ENCODE assay signal across 9 cellular contexts in the genomic region with DNA sequence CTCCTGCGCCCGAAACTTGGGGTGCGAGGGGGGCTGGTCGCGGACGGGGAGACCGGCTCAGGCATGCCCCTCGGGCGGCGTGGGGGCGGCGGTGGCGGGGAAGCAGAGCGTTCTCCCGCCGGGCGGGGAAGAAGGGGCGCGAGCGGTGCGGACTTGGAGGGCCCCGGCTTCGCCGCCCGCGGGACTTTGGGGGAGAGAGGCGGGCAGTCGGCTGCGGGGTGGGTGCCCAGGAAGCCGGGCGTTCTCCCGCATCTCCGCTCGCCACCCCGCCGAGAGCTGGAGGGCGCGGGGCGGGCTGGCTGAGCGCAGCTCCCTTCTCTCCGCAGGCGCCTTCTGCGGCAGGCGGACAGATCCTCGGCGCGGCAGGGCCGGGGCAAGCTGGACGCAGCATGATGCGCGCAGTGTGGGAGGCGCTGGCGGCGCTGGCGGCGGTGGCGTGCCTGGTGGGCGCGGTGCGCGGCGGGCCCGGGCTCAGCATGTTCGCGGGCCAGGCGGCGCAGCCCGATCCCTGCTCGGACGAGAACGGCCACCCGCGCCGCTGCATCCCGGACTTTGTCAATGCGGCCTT. TPM values are rescaled to one million over a fixed set of nuclear protein-coding genes. Genes with fewer than 3 reads are reported as not detected.
DNase-seq lines count a peak whose midpoint lies in the region; ATAC-seq, FAIRE-seq and TF ChIP-seq lines count a peak whose summit lies in the region.
"Had no signal": no experiment of that assay in that cellular context is flagged by ENCODE, and none has a peak within 500 bp of the region (broad histone marks: within the 10 kb centered on the region; RNA-seq: fewer than 3 reads in every experiment).

No MANE protein-coding gene starts in this region.

- WGBS in A549 (ENCODE audit: missing lambda C conversion rate) = 12% methylated on average over 30 of the region's 76 CpGs

- ATAC-seq in A549 (peak; percentile 28 to 64; a peak in 5 of 6 replicates), GM21723 (IDR thresholded peaks at IDR 0.05; ENCODE audit: unreplicated experiment) (peak; percentile 17), HG03442 (IDR thresholded peaks at IDR 0.05; ENCODE audit: unreplicated experiment) (no peak)
- peak; percentile 12 to 14 for ATAC-seq in activated T-cell treated with anti-CD3 and anti-CD28 coated beads, Interleukin-2, amount 50 U/mL, for 72 hours (replicated peaks in 1 of 2)

- H3K27me3 ChIP-seq in left ventricle myocardium inferior (ENCODE audit: low read depth) (peaks cover 70% of the 10 kb centered on the region), rectal smooth muscle tissue (ENCODE audit: control insufficient read depth, insufficient read depth, low read length) (peaks cover 4% of the 10 kb centered on the region)

- no peak for TF ChIP-seq RAD21 in A549 (conservative IDR thresholded peaks at IDR 0.05 in 1 of 2, IDR thresholded peaks at IDR 0.05 in 1 of 2)

- H3K4me2 ChIP-seq in A549 = peak overlapping the region; percentile 89

- TF ChIP-seq CTCF in A549 (IDR thresholded peaks at IDR 0.05) = no peak
- no peak for TF ChIP-seq CTCF in left ventricle myocardium inferior (IDR thresholded peaks at IDR 0.05; ENCODE audit: borderline replicate concordance)

- CTCF ChIA-PET in A549 (lab: Yijun Ruan, JAX) = interaction anchor here (1.1 kb wide), 1 partner anchor 24 kb away, joined by 5 read pairs; no protein-coding TSS in a partner anchor

- TF ChIP-seq POLR2A in A549 (IDR thresholded peaks at IDR 0.05; ENCODE audit: low read length) = no peak

- intact Hi-C loops in left ventricle myocardium inferior (cut with micrococcal nuclease) = no loop called here

- POLR2A ChIA-PET in A549 (lab: Yijun Ruan, JAX) = no interaction called here

- H3K4me3 ChIP-seq in A549 (peak overlapping the region; percentile 84), left ventricle myocardium inferior (peak overlapping the region; percentile 77), rectal smooth muscle tissue (ENCODE audit: low read length) (peak overlapping the region; percentile 63)

- FAIRE-seq in A549 (lab: Jason Lieb, UNC) = no peak
- FAIRE-seq: colon had no signal

- peaks cover 14% of the 10 kb centered on the region; the same call in 1 of the 3 replicates for H3K4me1 ChIP-seq in A549
- H3K4me1 ChIP-seq in left ventricle myocardium inferior = peaks cover 52% of the 10 kb centered on the region
- H3K4me1 ChIP-seq in rectal smooth muscle tissue (ENCODE audit: control insufficient read depth, insufficient read depth, low read length) = peaks cover 4% of the 10 kb centered on the region

- H3K9me3 Mint-ChIP-seq in activated T-cell treated with anti-CD3 and anti-CD28 coated beads, Interleukin-2, amount 50 U/mL, for 72 hours = no peaks in the 10 kb centered on the region

- peaks cover 6% of the 10 kb centered on the region for H3K4me1 Mint-ChIP-seq in activated T-cell treated with anti-CD3 and anti-CD28 coated beads, Interleukin-2, amount 50 U/mL, for 72 hours (ENCODE audit: low read depth)

- H3K4me3 Mint-ChIP-seq in activated T-cell treated with anti-CD3 and anti-CD28 coated beads, Interleukin-2, amount 50 U/mL, for 72 hours = peak overlapping the region; percentile 91 to 92

- peaks cover 60% of the 10 kb centered on the region for H3K27me3 Mint-ChIP-seq in activated T-cell treated with anti-CD3 and anti-CD28 coated beads, Interleukin-2, amount 50 U/mL, for 72 hours (ENCODE audit: low read depth)

- no peak for TF ChIP-seq EP300 in A549 (IDR thresholded peaks at IDR 0.05)

- H3K9me3 ChIP-seq in A549 (no peaks in the 10 kb centered on the region), left ventricle myocardium inferior (replicated peaks) (no peaks in the 10 kb centered on the region)

- H3K27ac Mint-ChIP-seq in activated T-cell treated with anti-CD3 and anti-CD28 coated beads, Interleukin-2, amount 50 U/mL, for 72 hours = no peak overlapping the region

- H3K36me3 ChIP-seq in left ventricle myocardium inferior = no peaks in the 10 kb centered on the region
- no peaks in the 10 kb centered on the region for H3K36me3 ChIP-seq in rectal smooth muscle tissue (ENCODE audit: control insufficient read depth, insufficient read depth, low read length)

- H3K27ac ChIP-seq in A549 (peak overlapping the region in 1 of 2 experiments; percentile 66; a peak in 3 of 6 replicates), left ventricle myocardium inferior (replicated peaks) (peak overlapping the region; percentile 85), rectal smooth muscle tissue (ENCODE audit: low read depth, low read length) (peak overlapping the region; percentile 79)

- H3K36me3 Mint-ChIP-seq in activated T-cell treated with anti-CD3 and anti-CD28 coated beads, Interleukin-2, amount 50 U/mL, for 72 hours (ENCODE audit: insufficient read depth in 2 of 2) = peaks cover 0 to 2% of the 10 kb centered on the region in 2 donors

- DNase-seq in A549 (ENCODE audit: low read depth in 1 of 2, low spot score in 1 of 2) = no peak
- DNase-seq in activated T-cell treated with anti-CD3 and anti-CD28 coated beads, Interleukin-2, amount 50 U/mL, for 72 hours = peak; percentile 33 to 34
- peak; percentile 45 for DNase-seq in left ventricle myocardium inferior
- DNase-seq in NCI-H2081 treated with DMSO at 0.1 percent for 48 hours (lab: John Stamatoyannopoulos, UW) = no peak
- DNase-seq in NCI-H510A treated with DMSO at 0.1 percent for 48 hours (lab: John Stamatoyannopoulos, UW) = no peak

- no peak overlapping the region for H3K9ac ChIP-seq in rectal smooth muscle tissue (ENCODE audit: low read length)

TF ChIP-seq in A549, 52 proteins besides CTCF, POLR2A, EP300 and RAD21:
- TF ChIP-seq RNF2 (IDR thresholded peaks at IDR 0.05; ENCODE audit: borderline replicate concordance, low read depth) (0 out of 2 replicates have a peak, but pooled peaks have one; percentile 47), CBX8 (IDR thresholded peaks at IDR 0.05) (no peak), HOXA7 (CRISPR knock-in tag; IDR thresholded peaks at IDR 0.05) (no peak)
- TF ChIP-seq, protein P1, sequence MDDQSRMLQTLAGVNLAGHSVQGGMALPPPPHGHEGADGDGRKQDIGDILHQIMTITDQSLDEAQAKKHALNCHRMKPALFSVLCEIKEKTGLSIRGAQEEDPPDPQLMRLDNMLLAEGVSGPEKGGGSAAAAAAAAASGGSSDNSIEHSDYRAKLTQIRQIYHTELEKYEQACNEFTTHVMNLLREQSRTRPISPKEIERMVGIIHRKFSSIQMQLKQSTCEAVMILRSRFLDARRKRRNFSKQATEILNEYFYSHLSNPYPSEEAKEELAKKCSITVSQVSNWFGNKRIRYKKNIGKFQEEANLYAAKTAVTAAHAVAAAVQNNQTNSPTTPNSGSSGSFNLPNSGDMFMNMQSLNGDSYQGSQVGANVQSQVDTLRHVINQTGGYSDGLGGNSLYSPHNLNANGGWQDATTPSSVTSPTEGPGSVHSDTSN (IDR thresholded peaks at IDR 0.05) = no peak

RNA-seq across cellular contexts. Expression of a gene that starts 0.8 kb away (rescaled TPM):
- 0.13 and 0.21 TPM in 2 replicates for polyA plus RNA-seq in A549 (2011; rRNA removed)
- polyA plus RNA-seq in A549 (2012; cell fraction: cytosol; rRNA removed) = 0.09 and 0.18 TPM in 2 replicates
- 0.28 and 0.46 TPM in 2 replicates for polyA plus RNA-seq in A549 (2012; cell fraction: nucleus; rRNA removed)
- 0.12 to 0.20 TPM (median 0.17 TPM) in 3 replicates for polyA plus RNA-seq in A549 (2017; fragmentation: RNase III; extraction: RNeasy Plus Mini Kit Qiagen cat#74134 plus additional on column Dnase treatment)
- 0.10 and 0.12 TPM in 2 replicates for polyA minus RNA-seq in A549 (2011; rRNA and poly(A)+ RNA removed)
- 1 to 10 TPM in 1 of 2 donors, under 1 TPM in 1; 0.69 to 1.5 TPM for total RNA-seq in activated T-cell treated with anti-CD3 and anti-CD28 coated beads, Interleukin-2, amount 50 U/mL, for 72 hours
- total RNA-seq in left ventricle myocardium inferior = 60.3 TPM

RNA-seq across cellular contexts. Expression of a gene that starts 56.6 kb away (rescaled TPM):
- polyA plus RNA-seq in A549 (2011; rRNA removed) (0.01 TPM in 1 of 2 replicates, not detected in the other), A549 (2017; fragmentation: RNase III; extraction: RNeasy Plus Mini Kit Qiagen cat#74134 plus additional on column Dnase treatment) (not detected in 3 replicates)
- 0.01 and 0.10 TPM in 2 replicates for polyA plus RNA-seq in A549 (2012; cell fraction: cytosol; rRNA removed)
- 0.28 TPM in 1 of 2 replicates, not detected in the other for polyA plus RNA-seq in A549 (2012; cell fraction: nucleus; rRNA removed)
- not detected in 2 replicates for polyA minus RNA-seq in A549 (2011; rRNA and poly(A)+ RNA removed)
- 10 to 100 TPM; 43.0 to 45.4 TPM for total RNA-seq in activated T-cell treated with anti-CD3 and anti-CD28 coated beads, Interleukin-2, amount 50 U/mL, for 72 hours
- 2.7 TPM for total RNA-seq in left ventricle myocardium inferior

Comparison
In these comparisons a context has a peak if more than half of its experiments do, and no peak if none do; other contexts are left out.
1. DNase-seq: peak in activated T-cell treated with anti-CD3 and anti-CD28 coated beads, Interleukin-2, amount 50 U/mL, for 72 hours (2 of 2) and left ventricle myocardium inferior (single experiment); none in A549 (0 of 2), NCI-H2081 treated with DMSO at 0.1 percent for 48 hours (single experiment) and NCI-H510A treated with DMSO at 0.1 percent for 48 hours (single experiment).
2. RNA of a gene that starts 0.8 kb away (total RNA-seq): 60.3 TPM in left ventricle myocardium inferior (single experiment); 0.69 to 1.5 TPM in activated T-cell treated with anti-CD3 and anti-CD28 coated beads, Interleukin-2, amount 50 U/mL, for 72 hours; every median in the first group is over 10 times any median in the second.
3. RNA of a gene that starts 56.6 kb away (total RNA-seq): 43.0 to 45.4 TPM in activated T-cell treated with anti-CD3 and anti-CD28 coated beads, Interleukin-2, amount 50 U/mL, for 72 hours; 2.7 TPM in left ventricle myocardium inferior (single experiment); every median in the first group is over 10 times any median in the second.
4. Peak in every context shown above with its lines, with median percentiles within 50 percentile points of each other: H3K4me3 ChIP-seq.